In the genomic region with DNA sequence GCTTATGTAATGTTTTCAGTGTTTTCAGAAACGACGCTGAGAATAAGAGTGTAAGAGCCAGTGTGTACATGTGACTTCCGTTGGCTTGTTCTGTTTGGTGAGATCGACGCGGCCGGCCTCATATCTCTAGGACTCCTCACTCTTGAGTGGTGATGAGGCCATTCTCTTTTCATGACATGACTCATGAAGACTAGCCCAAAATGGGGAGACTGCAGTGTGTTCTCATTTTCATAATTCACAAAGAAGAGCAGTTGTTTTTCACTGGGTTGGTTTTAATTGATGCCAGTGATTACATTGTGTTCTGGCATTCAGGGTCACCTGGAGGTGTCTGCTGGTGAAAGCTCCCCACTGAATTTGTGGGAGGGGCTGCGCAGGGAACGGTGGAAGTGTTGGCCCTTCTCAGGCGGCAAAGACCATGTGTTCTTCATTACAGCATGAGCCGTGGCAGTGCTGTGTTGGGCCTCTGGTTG, we compare ENCODE assay signal across 9 cellular contexts.
A peak's percentile ranks its signal among the peaks of the same experiment; 100 is the strongest.
DNase-seq lines count a peak whose midpoint lies in the region; ATAC-seq and TF ChIP-seq lines count a peak whose summit lies in the region.
"Had no signal": no experiment of that assay in that cellular context is flagged by ENCODE, and none has a peak within 500 bp of the region (broad histone marks: within the 10 kb centered on the region; RNA-seq: fewer than 3 reads in every experiment).

No MANE protein-coding gene starts in this region.

- DNase-seq in AG10803 (ENCODE audit: low read depth) = peak; percentile 96
- peak; percentile 87 for DNase-seq in LHCN-M2 (ENCODE audit: low read depth)
- peak; percentile 83 for DNase-seq in fibroblast of gingiva (ENCODE audit: low read depth)
- no peak for DNase-seq in progenitor cell of endocrine pancreas (ENCODE audit: low spot score, unreplicated experiment)
- no peak for DNase-seq in ureter (ENCODE audit: low spot score)
- DNase-seq in NCI-H510A (lab: John Stamatoyannopoulos, UW) = no peak

- H3K27ac Mint-ChIP-seq in progenitor cell of endocrine pancreas = peak overlapping the region; percentile 39

- H3K27me3 Mint-ChIP-seq in progenitor cell of endocrine pancreas = no peaks in the 10 kb centered on the region

- ATAC-seq in HG03439 (IDR thresholded peaks at IDR 0.05; ENCODE audit: unreplicated experiment) (no peak), HG03469 (IDR thresholded peaks at IDR 0.05; ENCODE audit: unreplicated experiment) (no peak)
- ATAC-seq: HepG2 had no signal

- H3K36me3 Mint-ChIP-seq in progenitor cell of endocrine pancreas (ENCODE audit: insufficient read depth) = peaks cover 22% of the 10 kb centered on the region

- H3K4me1 Mint-ChIP-seq in progenitor cell of endocrine pancreas (ENCODE audit: low read depth) = peaks cover 3% of the 10 kb centered on the region

- H3K4me3 ChIP-seq in AG10803 (ENCODE audit: low read length) = peak overlapping the region; percentile 4; the same call in 1 of the 2 replicates

- H3K4me3 Mint-ChIP-seq in progenitor cell of endocrine pancreas (ENCODE audit: low read depth) = no peak overlapping the region

- H3K9me3 Mint-ChIP-seq in progenitor cell of endocrine pancreas (ENCODE audit: low read depth) = peaks cover 8% of the 10 kb centered on the region

- TF ChIP-seq CTCF in AG10803 (conservative IDR thresholded peaks at IDR 0.05; ENCODE audit: low read length) (no peak), progenitor cell of endocrine pancreas (IDR thresholded peaks at IDR 0.05; ENCODE audit: unreplicated experiment) (no peak)

Comparison
In these comparisons a context has a peak if more than half of its experiments do, and no peak if none do; other contexts are left out.
1. DNase-seq: peak in AG10803 (single experiment), LHCN-M2 (single experiment) and fibroblast of gingiva (single experiment); none in progenitor cell of endocrine pancreas (single experiment), ureter (single experiment) and NCI-H510A (single experiment).